In the genomic region with DNA sequence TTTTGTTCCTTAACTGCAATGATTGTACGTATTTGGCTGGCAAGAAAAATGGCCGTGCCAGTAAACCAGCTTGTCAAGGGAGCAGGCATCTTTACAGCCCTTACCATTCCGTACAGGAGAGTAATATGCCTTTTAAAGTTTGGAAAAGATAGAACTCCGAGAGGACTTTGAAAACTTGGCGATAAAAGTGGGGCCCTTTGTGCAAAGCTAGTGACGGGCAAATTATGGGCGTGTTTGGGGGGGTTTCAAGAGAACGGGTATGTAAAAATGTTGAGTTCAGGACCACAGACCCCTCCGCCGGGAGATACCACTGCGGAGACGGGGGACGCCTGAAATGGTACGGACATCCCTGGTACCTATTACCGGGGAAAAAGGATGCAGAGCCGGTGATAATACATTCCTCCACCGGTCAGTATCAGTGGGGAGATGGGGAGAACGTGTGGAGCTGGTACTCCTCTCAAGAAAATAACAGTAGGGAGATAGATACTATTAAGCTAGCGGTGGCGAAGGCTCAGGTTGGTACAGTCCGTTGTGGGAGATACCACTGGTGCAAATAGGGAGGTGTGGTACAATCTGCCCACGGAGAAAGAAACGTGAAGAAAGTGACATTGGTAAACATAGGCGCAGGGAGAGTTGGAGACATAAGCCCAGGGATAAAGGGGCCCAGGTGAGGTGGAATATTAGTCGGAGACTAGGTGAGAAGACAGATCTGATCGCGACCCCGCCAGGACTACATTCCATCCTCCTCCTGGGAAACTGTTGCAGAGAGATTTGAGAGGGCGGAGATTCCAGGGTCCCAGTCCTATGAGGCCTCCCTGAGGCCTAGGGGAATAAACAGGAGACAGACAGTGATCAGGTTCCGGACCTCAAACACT, we compare ENCODE assay signal across 8 cellular contexts. TPM values are rescaled to one million over a fixed set of nuclear protein-coding genes. Genes with fewer than 3 reads are reported as not detected.
DNase-seq lines count a peak whose midpoint lies in the region; ATAC-seq, FAIRE-seq and TF ChIP-seq lines count a peak whose summit lies in the region.

No MANE protein-coding gene starts in this region.

- peaks cover 0 to 3% of the 10 kb centered on the region in 2 experiments; a peak in 1 of 4 replicates for H3K9me3 ChIP-seq in H1 (ENCODE audit: insufficient read depth in 2 of 2, low read depth in 1 of 2, low read length in 1 of 2)

- no peaks in the 10 kb centered on the region for H3K36me3 ChIP-seq in H1 (ENCODE audit: control insufficient read depth in 2 of 4, insufficient read depth in 4 of 4, low read length in 3 of 4)

- peak overlapping the region; percentile 93 for H3K4ac ChIP-seq in H1 (replicated peaks; ENCODE audit: insufficient read length, low read depth, low read length)

- H3K56ac ChIP-seq in H1 (replicated peaks; ENCODE audit: insufficient read length, low read depth, low read length) = peak overlapping the region; percentile 80

- TF ChIP-seq CTCF in GM12864 (IDR thresholded peaks at IDR 0.05; ENCODE audit: low read depth, low read length, missing control alignments) (no peak), HL-60 (IDR thresholded peaks at IDR 0.05; ENCODE audit: insufficient read depth, low read length) (no peak), H1 (IDR thresholded peaks at IDR 0.05; ENCODE audit: control extremely low read depth in 1 of 3, insufficient read depth in 1 of 3, low read depth in 1 of 3, low read length in 3 of 3) (no peak)

- peak overlapping the region; percentile 83 for H3K4me3 Mint-ChIP-seq in activated CD8-positive, alpha-beta memory T cell treated with anti-CD3 and anti-CD28 coated beads, Interleukin-2, amount 10 ng/mL, durations not matched to agents 7 days and 5 days

- peak; percentile 96 for FAIRE-seq in H1 (lab: Jason Lieb, UNC)

- WGBS in H1 (ENCODE audit: extremely low coverage in 1 of 2, insufficient coverage in 1 of 2, insufficient read length in 1 of 2, insufficient replicate concordance in 2 of 2, low coverage in 1 of 2, low lambda C conversion rate in 2 of 2, missing lambda C conversion rate in 1 of 2), 2 experiments = 4% methylated on average over 29 of the region's 30 CpGs; no CpG with 5 or more reads in 1 of the 2 experiments

- H4K5ac ChIP-seq in H1 (ENCODE audit: insufficient read length, low read depth, low read length) = peak overlapping the region; percentile 94

- H2AK5ac ChIP-seq in H1 (ENCODE audit: low read depth, low read length) = no peak overlapping the region

- H3K14ac ChIP-seq in H1 (ENCODE audit: insufficient read length) = no peak overlapping the region

- H2BK12ac ChIP-seq in H1 (ENCODE audit: low read depth, low read length) = peak overlapping the region; percentile 94; the same call in 1 of the 2 replicates

- peak overlapping the region; percentile 98 for H2BK5ac ChIP-seq in H1 (ENCODE audit: low read depth, low read length)

- H2BK120ac ChIP-seq in H1 (replicated peaks; ENCODE audit: low read depth, low read length) = peak overlapping the region; percentile 91

- TF ChIP-seq EP300 in H1 (IDR thresholded peaks at IDR 0.05; ENCODE audit: borderline replicate concordance in 1 of 2, low read depth in 2 of 2, low read length in 2 of 2) = peak in 1 of 2 experiments; percentile 92; a peak in 2 of 3 replicates

- no peaks in the 10 kb centered on the region for H3K27me3 ChIP-seq in HL-60 (ENCODE audit: insufficient read depth, poor library complexity, severe bottlenecking)
- no peaks in the 10 kb centered on the region for H3K27me3 ChIP-seq in H1 (replicated peaks in 1 of 4; ENCODE audit: control insufficient read depth in 3 of 4, extremely low read depth in 1 of 4, insufficient read depth in 3 of 4, low read length in 3 of 4)

- H3K9ac ChIP-seq in H1 (replicated peaks in 1 of 4; ENCODE audit: extremely low read depth in 1 of 4, low read depth in 3 of 4, low read length in 3 of 4) = peak overlapping the region; percentile 61 to 100 (median 96)

- H4K91ac ChIP-seq in H1 (replicated peaks; ENCODE audit: insufficient read length, low read length) = peak overlapping the region; percentile 79

- H2BK15ac ChIP-seq in H1 (ENCODE audit: low read length) = no peak overlapping the region

- TF ChIP-seq POLR2A in H1 (IDR thresholded peaks at IDR 0.05; ENCODE audit: control extremely low read depth in 1 of 2, low read depth in 2 of 2, low read length in 2 of 2) = peak in 1 of 2 experiments; percentile 54; a peak in 2 of 3 replicates

- H3K79me2 ChIP-seq in H1 (ENCODE audit: control insufficient read depth in 1 of 2, insufficient read depth in 2 of 2, low read length in 2 of 2) = no peaks in the 10 kb centered on the region

- no peaks in the 10 kb centered on the region for H3K23me2 ChIP-seq in H1 (ENCODE audit: low read depth, low read length)

- CTCF ChIA-PET in activated CD8-positive, alpha-beta memory T cell treated with anti-CD3 and anti-CD28 coated beads, Interleukin-2, amount 10 ng/mL, durations not matched to agents 7 days and 5 days (lab: Charles Lee) = interaction anchor here (1.4 kb wide), 1 partner anchor 189 kb away, joined by 3 read pairs; no protein-coding TSS in a partner anchor
- CTCF ChIA-PET in H1 (lab: Charles Lee; ENCODE audit: partially characterized antibody) = no interaction called here

- H3K27ac ChIP-seq in HL-60 (replicated peaks) = peak overlapping the region; percentile 88
- peak overlapping the region; percentile 100 for H3K27ac ChIP-seq in H1 (ENCODE audit: low read depth, low read length)

- H3K18ac ChIP-seq in H1 (ENCODE audit: extremely low read depth, low read length) = peak overlapping the region; percentile 94

- H3K4me3 ChIP-seq in GM12864 (ENCODE audit: low read depth, low read length) = peak overlapping the region; percentile 65
- H3K4me3 ChIP-seq in HL-60 (replicated peaks; ENCODE audit: insufficient read depth, low read length) = no peak overlapping the region
- peak overlapping the region; percentile 72 to 90 (median 86) for H3K4me3 ChIP-seq in H1 (ENCODE audit: extremely low read depth in 1 of 4, insufficient read depth in 2 of 4, low read depth in 3 of 4, low read length in 4 of 4)

- no peaks in the 10 kb centered on the region for H4K20me1 ChIP-seq in H1 (replicated peaks in 1 of 2; ENCODE audit: control insufficient read depth in 1 of 2, insufficient read depth in 2 of 2, low read length in 2 of 2)

- H3K4me2 ChIP-seq in H1 (ENCODE audit: insufficient read depth in 1 of 2, low read depth in 2 of 2, low read length in 2 of 2) = peak overlapping the region; percentile 73 to 84

- H3K23ac ChIP-seq in H1 (ENCODE audit: insufficient read length) = no peak overlapping the region

- no peaks in the 10 kb centered on the region for H3K79me1 ChIP-seq in H1 (ENCODE audit: low read depth, low read length)

- no peak overlapping the region for H4K8ac ChIP-seq in H1 (ENCODE audit: extremely low read depth, insufficient read depth, low read length)

- no peaks in the 10 kb centered on the region for H3K4me1 ChIP-seq in H1 (replicated peaks in 1 of 4; ENCODE audit: control insufficient read depth in 3 of 4, insufficient read depth in 4 of 4, low read length in 3 of 4)

- DNase-seq in GM12864 (ENCODE audit: low read depth) = peak; percentile 76
- DNase-seq in HL-60 (ENCODE audit: low read depth in 1 of 2, low spot score in 1 of 2) = peak in 1 of 2 experiments; percentile 52
- peak; percentile 92 for DNase-seq in NCI-H82 (lab: John Stamatoyannopoulos, UW)
- peak; percentile 70 for DNase-seq in activated CD8-positive, alpha-beta memory T cell treated with anti-CD3 and anti-CD28 coated beads, Interleukin-2, amount 10 ng/mL, durations not matched to agents 7 days and 5 days
- peak in 1 of 2 experiments; percentile 78 for DNase-seq in H1 (ENCODE audit: low read depth in 1 of 2, low spot score in 2 of 2)
- peak; percentile 73 for DNase-seq in medulla oblongata (ENCODE audit: extremely low spot score)
- peak; percentile 24 to 58 (median 55) for DNase-seq in stimulated activated CD4-positive, alpha-beta T cell treated with anti-CD3 and anti-CD28 coated beads, TNF-alpha, amount 100 ng/mL, for 1 hour (ENCODE audit: low read depth in 3 of 3, low spot score in 1 of 3)

- H2BK20ac ChIP-seq in H1 (ENCODE audit: low read length) = no peak overlapping the region

- peak overlapping the region; percentile 92 for H3K27ac Mint-ChIP-seq in activated CD8-positive, alpha-beta memory T cell treated with anti-CD3 and anti-CD28 coated beads, Interleukin-2, amount 10 ng/mL, durations not matched to agents 7 days and 5 days

- ATAC-seq in activated CD8-positive, alpha-beta memory T cell treated with anti-CD3 and anti-CD28 coated beads, Interleukin-2, amount 10 ng/mL, durations not matched to agents 7 days and 5 days = peak; percentile 66
- no peak for ATAC-seq in HG02973 (IDR thresholded peaks at IDR 0.05; ENCODE audit: unreplicated experiment)

- H3K27me3 Mint-ChIP-seq in activated CD8-positive, alpha-beta memory T cell treated with anti-CD3 and anti-CD28 coated beads, Interleukin-2, amount 10 ng/mL, durations not matched to agents 7 days and 5 days = no peaks in the 10 kb centered on the region

- peak overlapping the region; percentile 100 for H2AFZ ChIP-seq in H1 (ENCODE audit: low read length)

- peaks cover 2% of the 10 kb centered on the region for H3K36me3 Mint-ChIP-seq in activated CD8-positive, alpha-beta memory T cell treated with anti-CD3 and anti-CD28 coated beads, Interleukin-2, amount 10 ng/mL, durations not matched to agents 7 days and 5 days

- POLR2A ChIA-PET in H1 (lab: Charles Lee; ENCODE audit: partially characterized antibody) = interaction anchor here (0.6 to 1.4 kb wide), 2 partner anchors 205 to 214 kb away, joined by 3 read pairs; no protein-coding TSS in a partner anchor

- H3K4me1 Mint-ChIP-seq in activated CD8-positive, alpha-beta memory T cell treated with anti-CD3 and anti-CD28 coated beads, Interleukin-2, amount 10 ng/mL, durations not matched to agents 7 days and 5 days = peaks cover 6% of the 10 kb centered on the region

- no peaks in the 10 kb centered on the region for H3K9me3 Mint-ChIP-seq in activated CD8-positive, alpha-beta memory T cell treated with anti-CD3 and anti-CD28 coated beads, Interleukin-2, amount 10 ng/mL, durations not matched to agents 7 days and 5 days (ENCODE audit: low read depth)

- peak in 1 of 2 experiments; percentile 21; a peak in 1 of 4 replicates for TF ChIP-seq RAD21 in H1 (IDR thresholded peaks at IDR 0.05 in 1 of 2, conservative IDR thresholded peaks at IDR 0.05 in 1 of 2; ENCODE audit: low read depth in 2 of 2, low read length in 2 of 2)

RNA-seq across cellular contexts. Expression of a gene that starts 14.5 kb away (rescaled TPM):
- total RNA-seq in activated CD8-positive, alpha-beta memory T cell treated with anti-CD3 and anti-CD28 coated beads, Interleukin-2, amount 10 ng/mL, durations not matched to agents 7 days and 5 days = not detected
- total RNA-seq in H1 (2021; fragmentation: NEBNext Ultra II Directional; extraction: Animal tissue kit (Norgen Biotek cat#: 25700)) = not detected in 2 replicates
- 0.26 TPM in 1 of 2 replicates, not detected in the other for polyA plus RNA-seq in H1 (2011; rRNA removed)
- 0.19 TPM for polyA plus RNA-seq in H1 (2011; cell fraction: cytosol; rRNA removed)
- polyA plus RNA-seq in H1 (2011; cell fraction: nucleus; rRNA removed) = not detected
- 0.64 TPM in 1 of 4 replicates, not detected in the others for polyA plus RNA-seq in H1 (2012, experiment 1 of 2)
- polyA plus RNA-seq in H1 (2012, experiment 2 of 2) = not detected
- not detected for polyA plus RNA-seq in H1 (2013, experiment 1 of 2)
- polyA plus RNA-seq in H1 (2013, experiment 2 of 2) = not detected
- not detected in 2 replicates for polyA minus RNA-seq in H1 (2011; rRNA and poly(A)+ RNA removed)
- not detected for polyA minus RNA-seq in H1 (2011; cell fraction: cytosol; rRNA and poly(A)+ RNA removed)
- polyA minus RNA-seq in H1 (2011; cell fraction: nucleus; rRNA and poly(A)+ RNA removed) = not detected

RNA-seq across cellular contexts. Expression of a gene that starts 17.5 kb away (rescaled TPM):
- total RNA-seq in activated CD8-positive, alpha-beta memory T cell treated with anti-CD3 and anti-CD28 coated beads, Interleukin-2, amount 10 ng/mL, durations not matched to agents 7 days and 5 days = 1 to 10 TPM; 7.9 to 8.9 TPM
- total RNA-seq in H1 (2021; fragmentation: NEBNext Ultra II Directional; extraction: Animal tissue kit (Norgen Biotek cat#: 25700)) = 6.8 and 8.2 TPM in 2 replicates
- polyA plus RNA-seq in H1 (2011; rRNA removed) = 0.99 and 1.3 TPM in 2 replicates
- 2.4 TPM for polyA plus RNA-seq in H1 (2011; cell fraction: cytosol; rRNA removed)
- 1.4 TPM for polyA plus RNA-seq in H1 (2011; cell fraction: nucleus; rRNA removed)
- polyA plus RNA-seq in H1 (2012, experiment 1 of 2) = 3.8 to 6.0 TPM (median 4.6 TPM) in 4 replicates
- 0.29 TPM for polyA plus RNA-seq in H1 (2012, experiment 2 of 2)
- 4.0 TPM for polyA plus RNA-seq in H1 (2013, experiment 1 of 2)
- 3.9 TPM for polyA plus RNA-seq in H1 (2013, experiment 2 of 2)
- polyA minus RNA-seq in H1 (2011; rRNA and poly(A)+ RNA removed) = 2.7 and 4.1 TPM in 2 replicates
- polyA minus RNA-seq in H1 (2011; cell fraction: cytosol; rRNA and poly(A)+ RNA removed) = 2.0 TPM
- polyA minus RNA-seq in H1 (2011; cell fraction: nucleus; rRNA and poly(A)+ RNA removed) = 3.7 TPM

RNA-seq across cellular contexts. Expression of a gene that starts 50.2 kb away (rescaled TPM):
- total RNA-seq in activated CD8-positive, alpha-beta memory T cell treated with anti-CD3 and anti-CD28 coated beads, Interleukin-2, amount 10 ng/mL, durations not matched to agents 7 days and 5 days = 1 to 10 TPM in 1 of 2 experiments, under 1 TPM in 1; 0.89 to 3.2 TPM
- total RNA-seq in H1 (2021; fragmentation: NEBNext Ultra II Directional; extraction: Animal tissue kit (Norgen Biotek cat#: 25700)) = 2.2 and 2.9 TPM in 2 replicates
- polyA plus RNA-seq in H1 (2011; rRNA removed) = 0.67 and 0.72 TPM in 2 replicates
- polyA plus RNA-seq in H1 (2011; cell fraction: cytosol; rRNA removed) = 0.87 TPM
- 0.93 TPM for polyA plus RNA-seq in H1 (2011; cell fraction: nucleus; rRNA removed)
- polyA plus RNA-seq in H1 (2012, experiment 1 of 2) = 0.87 to 2.0 TPM (median 1.1 TPM) in 4 replicates
- polyA plus RNA-seq in H1 (2012, experiment 2 of 2) = 0.35 TPM
- polyA plus RNA-seq in H1 (2013, experiment 1 of 2) = 0.93 TPM
- polyA plus RNA-seq in H1 (2013, experiment 2 of 2) = 0.90 TPM
- 1.0 and 2.2 TPM in 2 replicates for polyA minus RNA-seq in H1 (2011; rRNA and poly(A)+ RNA removed)
- 1.1 TPM for polyA minus RNA-seq in H1 (2011; cell fraction: cytosol; rRNA and poly(A)+ RNA removed)
- polyA minus RNA-seq in H1 (2011; cell fraction: nucleus; rRNA and poly(A)+ RNA removed) = 2.4 TPM
